In the genomic region with DNA sequence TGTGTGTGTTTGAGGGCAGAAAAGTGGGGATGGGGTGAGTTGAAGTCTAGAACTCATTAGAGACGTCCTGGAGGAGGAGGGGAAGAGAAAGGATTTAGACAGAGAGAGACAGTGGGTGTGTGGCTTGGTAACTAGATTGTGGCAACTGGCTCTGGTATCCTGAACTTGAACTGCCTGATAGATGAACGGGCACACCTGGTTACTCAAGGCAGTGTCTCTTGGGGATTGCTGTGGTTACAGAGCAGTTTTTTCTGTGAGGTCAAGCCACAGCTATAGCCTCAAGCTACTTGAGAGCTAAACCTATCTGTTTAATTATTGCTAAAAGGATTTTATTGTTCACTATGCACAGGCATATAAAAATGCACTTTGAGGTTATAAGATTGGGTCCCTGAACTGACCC, we compare ENCODE assay signal across 19 cellular contexts. TPM values are rescaled to one million over a fixed set of nuclear protein-coding genes. Genes with fewer than 3 reads are reported as not detected.
DNase-seq lines count a peak whose midpoint lies in the region; ATAC-seq and TF ChIP-seq lines count a peak whose summit lies in the region.
"Had no signal": no experiment of that assay in that cellular context is flagged by ENCODE, and none has a peak within 500 bp of the region (broad histone marks: within the 10 kb centered on the region; RNA-seq: fewer than 3 reads in every experiment).

No MANE protein-coding gene starts in this region.

- H3K9me3 ChIP-seq in PC-3 (ENCODE audit: low read length) (no peaks in the 10 kb centered on the region), HAP-1 (no peaks in the 10 kb centered on the region)
- H3K9me3 ChIP-seq: thoracic aorta had no signal

- POLR2A ChIA-PET in PC-3 (lab: Charles Lee; ENCODE audit: unreplicated experiment) = no interaction called here

- in situ Hi-C loops in ACHN (cut with HindIII; ENCODE audit: low pct_ligation_motif_present, low pct_unique_long_range_greater_than_20kb, low sequenced_read_pairs) = no loop called here
- in situ Hi-C loops in HAP-1 (cut with MboI; ENCODE audit: low sequenced_read_pairs) = no loop called here

- no peak overlapping the region for H2AFZ ChIP-seq in PC-3 (ENCODE audit: low read length)

- H3K9ac ChIP-seq in PC-3 (ENCODE audit: low read length) = no peak overlapping the region

- H3K4me3 ChIP-seq in PC-3 (ENCODE audit: low read length) (no peak overlapping the region), HAP-1 (no peak overlapping the region)
- H3K4me3 ChIP-seq: thoracic aorta had no signal

- peaks cover 17% of the 10 kb centered on the region for H3K27me3 ChIP-seq in PC-3 (ENCODE audit: low read length)
- H3K27me3 ChIP-seq in HAP-1 (ENCODE audit: low read depth) = no peaks in the 10 kb centered on the region

- H4K20me1 ChIP-seq in PC-3 (ENCODE audit: low read length) = no peaks in the 10 kb centered on the region

- no peaks in the 10 kb centered on the region for H3F3A ChIP-seq in PC-3 (ENCODE audit: low read length, unreplicated experiment)

- ATAC-seq in HG03175 (IDR thresholded peaks at IDR 0.05; ENCODE audit: unreplicated experiment) (peak; percentile 68), PC-3 (no peak), HG03045 (IDR thresholded peaks at IDR 0.05; ENCODE audit: unreplicated experiment) (no peak)
- ATAC-seq: right cardiac atrium had no signal

- DNase-seq in ACHN (peak; percentile 4), GM19238 (ENCODE audit: insufficient read length, low spot score) (peak; percentile 10), PC-3 (peak; percentile 6), HAP-1 (ENCODE audit: low spot score in 2 of 2) (no peak), LoVo (ENCODE audit: low spot score) (no peak)
- no peak for DNase-seq in stimulated activated CD4-positive, alpha-beta T cell treated with anti-CD3 and anti-CD28 coated beads, Interleukin-2, amount 100 ng/mL, for 24 hours
- DNase-seq: activated naive CD4-positive, alpha-beta T cell treated with anti-CD3 and anti-CD28 coated beads for 36 hours; erythroblast; head of caudate nucleus; mesendoderm; NCI-H1105; OCI-M1; right cardiac atrium; stimulated activated CD4-positive, alpha-beta T cell treated with anti-CD3 and anti-CD28 coated beads, Interleukin-2, amount 100 ng/mL, for 48 hours; stimulated activated CD8-positive, alpha-beta memory T cell treated with anti-CD3 and anti-CD28 coated beads, Interleukin-4, amount 100 ng/mL, for 48 hours; WERI-Rb-1 had no signal

- H3K4me1 ChIP-seq in PC-3 (ENCODE audit: insufficient read depth, low read length) (no peaks in the 10 kb centered on the region), HAP-1 (no peaks in the 10 kb centered on the region)

- H3K9me2 ChIP-seq in PC-3 (replicated peaks; ENCODE audit: low read length) = no peaks in the 10 kb centered on the region

- no peak overlapping the region for H3K4me2 ChIP-seq in PC-3 (ENCODE audit: low read length)

- no TSS peak for BruUV-seq in PC-3 (replicated peaks; lab: Mats Ljungman, UMichigan)

- CTCF ChIA-PET in PC-3 (lab: Charles Lee) = no interaction called here

- no peak for TF ChIP-seq CTCF in PC-3 (conservative IDR thresholded peaks at IDR 0.05; ENCODE audit: low read depth, low read length)

- intact Hi-C loops in PC-3 (cut with micrococcal nuclease) = no loop called here

- no peaks in the 10 kb centered on the region for H3K36me3 ChIP-seq in PC-3 (ENCODE audit: low read depth, low read length)
- H3K36me3 ChIP-seq in HAP-1 (replicated peaks) = no peaks in the 10 kb centered on the region
- H3K36me3 ChIP-seq: thoracic aorta, WERI-Rb-1 had no signal

- no peaks in the 10 kb centered on the region for H3K79me2 ChIP-seq in PC-3 (ENCODE audit: low read length)

- no peak overlapping the region for H3K27ac ChIP-seq in PC-3 (ENCODE audit: low read length)
- H3K27ac ChIP-seq: thoracic aorta, WERI-Rb-1 had no signal

RNA-seq across cellular contexts. Expression of a gene that starts 29.8 kb away (rescaled TPM):
- total RNA-seq in PC-3 (2014; rRNA removed) = not detected in 2 replicates
- total RNA-seq: activated naive CD4-positive, alpha-beta T cell treated with anti-CD3 and anti-CD28 coated beads for 36 hours had no signal

Comparison
In these comparisons a context has a peak if more than half of its experiments do, and no peak if none do; other contexts are left out.
1. DNase-seq: peak in ACHN (single experiment), GM19238 (single experiment) and PC-3 (single experiment); none in HAP-1 (0 of 2), stimulated activated CD4-positive, alpha-beta T cell treated with anti-CD3 and anti-CD28 coated beads, Interleukin-2, amount 100 ng/mL, for 24 hours (0 of 2) and LoVo (single experiment).